In genomic region chr6:116528163-116528562, GRCh38 we compare ENCODE assay signal across 19 cellular contexts. TPM values are rescaled to one million over a fixed set of nuclear protein-coding genes. Genes with fewer than 3 reads are reported as not detected.
DNase-seq lines count a peak whose midpoint lies in the region; ATAC-seq, FAIRE-seq and TF ChIP-seq lines count a peak whose summit lies in the region.
"Had no signal": no experiment of that assay in that cellular context is flagged by ENCODE, and none has a peak within 500 bp of the region (broad histone marks: within the 10 kb centered on the region; RNA-seq: fewer than 3 reads in every experiment).

No MANE protein-coding gene starts in this region.

- no peak for ATAC-seq in GM18498 (IDR thresholded peaks at IDR 0.05; ENCODE audit: unreplicated experiment)
- ATAC-seq: Right ventricle myocardium inferior had no signal

- H3K79me2 ChIP-seq in endothelial cell of umbilical vein (ENCODE audit: control insufficient read depth, insufficient read depth, low read length) = no peaks in the 10 kb centered on the region

- no peak overlapping the region for H2AFZ ChIP-seq in endothelial cell of umbilical vein (ENCODE audit: low read depth, low read length)

- no TSS peak for BruUV-seq in endothelial cell of umbilical vein (replicated peaks; lab: Mats Ljungman, UMichigan)

- H3K4me3 ChIP-seq in endothelial cell of umbilical vein (replicated peaks in 1 of 3; ENCODE audit: insufficient read depth in 1 of 3, low read depth in 1 of 3, low read length in 3 of 3) (no peak overlapping the region), subcutaneous abdominal adipose tissue (ENCODE audit: low read depth in 1 of 5, low read length in 5 of 5) (no peak overlapping the region)
- H3K4me3 ChIP-seq: BLaER1 had no signal

- no peak for TF ChIP-seq POLR2A in endothelial cell of umbilical vein (IDR thresholded peaks at IDR 0.05; ENCODE audit: low read depth, low read length)

- no peak for FAIRE-seq in endothelial cell of umbilical vein (lab: Jason Lieb, UNC)
- FAIRE-seq: HepG2 had no signal

- H3K9me1 ChIP-seq in endothelial cell of umbilical vein (replicated peaks; ENCODE audit: control insufficient read depth, extremely low read depth, insufficient read depth, low read length) = no peaks in the 10 kb centered on the region

- intact Hi-C loops in endothelial cell of umbilical vein (cut with micrococcal nuclease) = loop anchor here (1.0 kb wide), 1 partner anchor 17 kb away; the partner anchor contains the start of gene CALHM5

- peaks cover 16% of the 10 kb centered on the region for H3K4me1 ChIP-seq in endothelial cell of umbilical vein (ENCODE audit: control insufficient read depth, extremely low read depth, insufficient read depth, low read length)
- H3K4me1 ChIP-seq in subcutaneous abdominal adipose tissue (ENCODE audit: control insufficient read depth in 5 of 5, insufficient read depth in 5 of 5, low read length in 5 of 5) = peaks cover 0 to 45% (median 13%) of the 10 kb centered on the region in 5 donors

- H3K9ac ChIP-seq in endothelial cell of umbilical vein (replicated peaks; ENCODE audit: extremely low read depth, insufficient read depth, low read length) (peak overlapping the region; percentile 36), subcutaneous abdominal adipose tissue (ENCODE audit: low read length in 5 of 5) (no peak overlapping the region)
- H3K9ac ChIP-seq: BLaER1, KMS-11 had no signal

- TF ChIP-seq CTCF in endothelial cell of umbilical vein (IDR thresholded peaks at IDR 0.05; ENCODE audit: extremely low read depth in 1 of 2, insufficient read depth in 1 of 2, low read depth in 1 of 2, low read length in 2 of 2) (no peak), GM13976 (IDR thresholded peaks at IDR 0.05; ENCODE audit: borderline replicate concordance, control extremely low read depth, extremely low read depth, insufficient read depth, missing control alignments) (no peak)

- in situ Hi-C loops in GM13976 (cut with MboI; ENCODE audit: low sequenced_read_pairs, unreplicated experiment) = no loop called here

- POLR2A ChIA-PET in endothelial cell of umbilical vein (lab: Charles Lee) = no interaction called here

- CTCF ChIA-PET in endothelial cell of umbilical vein (lab: Charles Lee) = interaction anchor here (0.6 to 1.9 kb wide), 5 partner anchors 9 to 310 kb away, joined by 3 to 13 read pairs (median 8); partner anchors contain the start of gene CALHM5

- H3K27me3 ChIP-seq in endothelial cell of umbilical vein (ENCODE audit: control insufficient read depth in 2 of 2, insufficient read depth in 2 of 2, low read length in 2 of 2) = peaks cover 0 to 2% of the 10 kb centered on the region in 2 experiments
- no peaks in the 10 kb centered on the region for H3K27me3 ChIP-seq in subcutaneous abdominal adipose tissue (ENCODE audit: control insufficient read depth in 5 of 5, insufficient read depth in 4 of 5, low read length in 5 of 5)
- H3K27me3 ChIP-seq: BLaER1 had no signal

- DNase-seq in NCI-H1105 treated with DMSO at 0.1 percent for 48 hours (lab: John Stamatoyannopoulos, UW) = peak; percentile 37
- no peak for DNase-seq in NCI-H1105 (lab: John Stamatoyannopoulos, UW)
- peak; percentile 91 for DNase-seq in NCI-H2029 (lab: John Stamatoyannopoulos, UW)
- peak; percentile 57 for DNase-seq in endothelial cell of umbilical vein (ENCODE audit: low read depth, low spot score)
- DNase-seq in H4 (ENCODE audit: low spot score) = no peak
- DNase-seq in GM13976 (ENCODE audit: low spot score) = no peak
- DNase-seq: CD8-positive, alpha-beta memory T cell; NCI-H1092; NCI-H1694; NCI-H510A treated with DMSO at 0.1 percent for 48 hours had no signal

- dilution Hi-C loops in endothelial cell of umbilical vein (cut with MboI; ENCODE audit: extremely low pct_ligation_motif_present, low sequenced_read_pairs) = no loop called here

- H3K9me3 ChIP-seq in endothelial cell of umbilical vein (replicated peaks; ENCODE audit: control insufficient read depth, insufficient read depth, low read length) = no peaks in the 10 kb centered on the region
- H3K9me3 ChIP-seq in subcutaneous abdominal adipose tissue (ENCODE audit: control insufficient read depth in 5 of 5, low read length in 5 of 5) = no peaks in the 10 kb centered on the region
- H3K9me3 ChIP-seq: BLaER1 had no signal

- no peaks in the 10 kb centered on the region for H4K20me1 ChIP-seq in endothelial cell of umbilical vein (replicated peaks; ENCODE audit: control insufficient read depth, extremely low read depth, insufficient read depth, low read length)
- H4K20me1 ChIP-seq: BLaER1 had no signal

- no peaks in the 10 kb centered on the region for H3K36me3 ChIP-seq in endothelial cell of umbilical vein (ENCODE audit: control insufficient read depth in 2 of 2, extremely low read depth in 1 of 2, insufficient read depth in 2 of 2, low read length in 2 of 2)
- no peaks in the 10 kb centered on the region for H3K36me3 ChIP-seq in subcutaneous abdominal adipose tissue (ENCODE audit: control insufficient read depth in 5 of 5, insufficient read depth in 5 of 5, low read length in 5 of 5)
- H3K36me3 ChIP-seq: BLaER1 had no signal

- peak overlapping the region; percentile 13 for H3K27ac ChIP-seq in endothelial cell of umbilical vein (ENCODE audit: insufficient read depth, low read depth, low read length)
- H3K27ac ChIP-seq in subcutaneous abdominal adipose tissue (ENCODE audit: low read depth, low read length) = peak overlapping the region; percentile 11
- H3K27ac ChIP-seq: BLaER1, KMS-11 had no signal

- H3K4me2 ChIP-seq in endothelial cell of umbilical vein (ENCODE audit: insufficient read depth, low read length) = peak overlapping the region; percentile 37
- H3K4me2 ChIP-seq: BLaER1, KMS-11 had no signal

TF ChIP-seq in endothelial cell of umbilical vein, 7 proteins besides CTCF, POLR2A, EP300 and RAD21:
- TF ChIP-seq MAX (IDR thresholded peaks at IDR 0.05; ENCODE audit: insufficient read depth, insufficient read length) (no peak), JUN (IDR thresholded peaks at IDR 0.05; ENCODE audit: borderline replicate concordance, insufficient read depth, insufficient read length, low read depth) (no peak), FOS (IDR thresholded peaks at IDR 0.05; ENCODE audit: borderline replicate concordance, insufficient read depth, low read length) (no peak), EZH2 (IDR thresholded peaks at IDR 0.05; ENCODE audit: borderline replicate concordance, low read depth, low read length, severe bottlenecking) (no peak), POLR2AphosphoS5 (IDR thresholded peaks at IDR 0.05; ENCODE audit: insufficient read depth, low read depth, low read length) (no peak), GATA2 (IDR thresholded peaks at IDR 0.05; ENCODE audit: insufficient read depth, insufficient read length, low read depth, low read length) (no peak), MYC (IDR thresholded peaks at IDR 0.05; ENCODE audit: low read depth, low read length) (no peak)

RNA-seq across cellular contexts. Expression of gene CALHM5, which starts 16.7 kb away (rescaled TPM):
- total RNA-seq in endothelial cell of umbilical vein = 6.6 and 7.1 TPM in 2 replicates
- polyA plus RNA-seq in endothelial cell of umbilical vein = 3.8 and 4.5 TPM in 2 replicates
- 3.9 and 4.5 TPM in 2 replicates for polyA plus RNA-seq in endothelial cell of umbilical vein (2011; cell fraction: cytosol; rRNA removed)
- 3.8 and 4.1 TPM in 2 replicates for polyA plus RNA-seq in endothelial cell of umbilical vein (2011; cell fraction: nucleus; rRNA removed)
- polyA plus RNA-seq in endothelial cell of umbilical vein (2012) = 4.2 and 5.6 TPM in 2 replicates
- polyA minus RNA-seq in endothelial cell of umbilical vein = 13.8 TPM in 2 replicates
- polyA minus RNA-seq in endothelial cell of umbilical vein (2011; cell fraction: cytosol; rRNA and poly(A)+ RNA removed) = not detected
- 8.7 and 11.0 TPM in 2 replicates for polyA minus RNA-seq in endothelial cell of umbilical vein (2011; cell fraction: nucleus; rRNA and poly(A)+ RNA removed)
- 7.1 and 8.7 TPM in 2 replicates for total RNA-seq in H4 (2014; rRNA removed; shearing (Covaris generic))
- total RNA-seq: CD8-positive, alpha-beta memory T cell; HepG2 had no signal
- polyA plus RNA-seq: CD8-positive, alpha-beta memory T cell; HepG2 had no signal

RNA-seq across cellular contexts. Expression of gene TRAPPC3L, which starts 17.3 kb away (rescaled TPM):
- total RNA-seq in endothelial cell of umbilical vein = 0.38 TPM in 1 of 2 replicates, not detected in the other
- 0.03 TPM in 1 of 2 replicates, not detected in the other for polyA plus RNA-seq in endothelial cell of umbilical vein
- 0.11 TPM in 1 of 2 replicates, not detected in the other for polyA plus RNA-seq in endothelial cell of umbilical vein (2011; cell fraction: cytosol; rRNA removed)
- polyA plus RNA-seq in endothelial cell of umbilical vein (2011; cell fraction: nucleus; rRNA removed) = 0.15 TPM in 1 of 2 replicates, not detected in the other
- polyA plus RNA-seq in endothelial cell of umbilical vein (2012) = not detected in 2 replicates
- not detected in 2 replicates for polyA minus RNA-seq in endothelial cell of umbilical vein
- polyA minus RNA-seq in endothelial cell of umbilical vein (2011; cell fraction: cytosol; rRNA and poly(A)+ RNA removed) = 4.5 TPM
- polyA minus RNA-seq in endothelial cell of umbilical vein (2011; cell fraction: nucleus; rRNA and poly(A)+ RNA removed) = not detected in 2 replicates
- 0.17 TPM in 1 of 2 replicates, not detected in the other for total RNA-seq in H4 (2014; rRNA removed; shearing (Covaris generic))
- total RNA-seq: A172; CD8-positive, alpha-beta memory T cell; H7; HepG2; Right ventricle myocardium inferior had no signal
- polyA plus RNA-seq: CD8-positive, alpha-beta memory T cell; HepG2 had no signal

RNA-seq across cellular contexts. Expression of gene CALHM4, which starts 25.4 kb away (rescaled TPM):
- 0.72 TPM in 1 of 2 replicates, not detected in the other for total RNA-seq in endothelial cell of umbilical vein
- polyA plus RNA-seq in endothelial cell of umbilical vein = 1.2 and 1.5 TPM in 2 replicates
- 0.63 and 0.71 TPM in 2 replicates for polyA plus RNA-seq in endothelial cell of umbilical vein (2011; cell fraction: cytosol; rRNA removed)
- 1.2 TPM in 2 replicates for polyA plus RNA-seq in endothelial cell of umbilical vein (2011; cell fraction: nucleus; rRNA removed)
- not detected in 2 replicates for polyA plus RNA-seq in endothelial cell of umbilical vein (2012)
- 0.68 and 1.4 TPM in 2 replicates for polyA minus RNA-seq in endothelial cell of umbilical vein
- not detected for polyA minus RNA-seq in endothelial cell of umbilical vein (2011; cell fraction: cytosol; rRNA and poly(A)+ RNA removed)
- 0.87 and 1.5 TPM in 2 replicates for polyA minus RNA-seq in endothelial cell of umbilical vein (2011; cell fraction: nucleus; rRNA and poly(A)+ RNA removed)
- 0.39 TPM in 1 of 2 replicates, not detected in the other for total RNA-seq in H4 (2014; rRNA removed; shearing (Covaris generic))
- total RNA-seq: A172; CD8-positive, alpha-beta memory T cell; H7; HepG2; M059J; Right ventricle myocardium inferior had no signal
- polyA plus RNA-seq: CD8-positive, alpha-beta memory T cell; HepG2 had no signal

RNA-seq across cellular contexts. Expression of gene RWDD1, which starts 43.1 kb away (rescaled TPM):
- 37.9 and 44.2 TPM in 2 replicates for total RNA-seq in endothelial cell of umbilical vein
- 16.6 and 18.7 TPM in 2 replicates for polyA plus RNA-seq in endothelial cell of umbilical vein
- 21.9 and 22.9 TPM in 2 replicates for polyA plus RNA-seq in endothelial cell of umbilical vein (2011; cell fraction: cytosol; rRNA removed)
- polyA plus RNA-seq in endothelial cell of umbilical vein (2011; cell fraction: nucleus; rRNA removed) = 5.7 and 9.0 TPM in 2 replicates
- 29.5 and 47.2 TPM in 2 replicates for polyA plus RNA-seq in endothelial cell of umbilical vein (2012)
- 9.6 and 17.3 TPM in 2 replicates for polyA minus RNA-seq in endothelial cell of umbilical vein
- 11.1 TPM for polyA minus RNA-seq in endothelial cell of umbilical vein (2011; cell fraction: cytosol; rRNA and poly(A)+ RNA removed)
- 4.8 and 5.3 TPM in 2 replicates for polyA minus RNA-seq in endothelial cell of umbilical vein (2011; cell fraction: nucleus; rRNA and poly(A)+ RNA removed)
- 31.0 and 32.5 TPM in 2 replicates for total RNA-seq in H4 (2014; rRNA removed; shearing (Covaris generic))

Comparison
In these comparisons a context has a peak if more than half of its experiments do, and no peak if none do; other contexts are left out.
1. DNase-seq: peak in NCI-H1105 treated with DMSO at 0.1 percent for 48 hours (single experiment), NCI-H2029 (single experiment) and endothelial cell of umbilical vein (single experiment); none in NCI-H1105 (single experiment), H4 (single experiment) and GM13976 (single experiment).